ENCODE assay signal across 18 cellular contexts in genomic region chr10:68781613-68782574, GRCh38. TPM values are rescaled to one million over a fixed set of nuclear protein-coding genes. Genes with fewer than 3 reads are reported as not detected.
DNase-seq lines count a peak whose midpoint lies in the region; ATAC-seq and TF ChIP-seq lines count a peak whose summit lies in the region.
"Had no signal": no experiment of that assay in that cellular context is flagged by ENCODE, and none has a peak within 500 bp of the region (broad histone marks: within the 10 kb centered on the region; RNA-seq: fewer than 3 reads in every experiment).

No MANE protein-coding gene starts in this region.

- ATAC-seq in HG03432 (IDR thresholded peaks at IDR 0.05; ENCODE audit: unreplicated experiment) = no peak

- no peak for TF ChIP-seq CTCF in osteocyte (IDR thresholded peaks at IDR 0.05)

- CTCF ChIA-PET in activated naive CD4-positive, alpha-beta T cell treated with anti-CD3 and anti-CD28 coated beads, Interleukin-2, amount 10 ng/mL, durations not matched to agents 7 days and 5 days (lab: Charles Lee) = no interaction called here

- no peaks in the 10 kb centered on the region for H3K27me3 Mint-ChIP-seq in activated naive CD4-positive, alpha-beta T cell treated with anti-CD3 and anti-CD28 coated beads, Interleukin-2, amount 10 ng/mL, durations not matched to agents 7 days and 5 days
- no peaks in the 10 kb centered on the region for H3K27me3 Mint-ChIP-seq in osteocyte (ENCODE audit: unreplicated experiment)
- H3K27me3 Mint-ChIP-seq: activated CD4-positive, alpha-beta T cell treated with anti-CD3 and anti-CD28 coated beads, Interleukin-2, amount 10 ng/mL, durations not matched to agents 7 days and 5 days had no signal

- H3K4me3 Mint-ChIP-seq in activated naive CD4-positive, alpha-beta T cell treated with anti-CD3 and anti-CD28 coated beads, Interleukin-2, amount 10 ng/mL, durations not matched to agents 7 days and 5 days = no peak overlapping the region
- H3K4me3 Mint-ChIP-seq in osteocyte (ENCODE audit: unreplicated experiment) = no peak overlapping the region
- H3K4me3 Mint-ChIP-seq: activated CD4-positive, alpha-beta T cell treated with anti-CD3 and anti-CD28 coated beads, Interleukin-2, amount 10 ng/mL, durations not matched to agents 7 days and 5 days had no signal

- H3K9me3 Mint-ChIP-seq in activated naive CD4-positive, alpha-beta T cell treated with anti-CD3 and anti-CD28 coated beads, Interleukin-2, amount 10 ng/mL, durations not matched to agents 7 days and 5 days = no peaks in the 10 kb centered on the region
- H3K9me3 Mint-ChIP-seq in osteocyte (ENCODE audit: unreplicated experiment) = no peaks in the 10 kb centered on the region
- H3K9me3 Mint-ChIP-seq: activated CD4-positive, alpha-beta T cell treated with anti-CD3 and anti-CD28 coated beads, Interleukin-2, amount 10 ng/mL, durations not matched to agents 7 days and 5 days had no signal

- H3K4me1 Mint-ChIP-seq in activated naive CD4-positive, alpha-beta T cell treated with anti-CD3 and anti-CD28 coated beads, Interleukin-2, amount 10 ng/mL, durations not matched to agents 7 days and 5 days = no peaks in the 10 kb centered on the region
- no peaks in the 10 kb centered on the region for H3K4me1 Mint-ChIP-seq in osteocyte (ENCODE audit: unreplicated experiment)
- H3K4me1 Mint-ChIP-seq: activated CD4-positive, alpha-beta T cell treated with anti-CD3 and anti-CD28 coated beads, Interleukin-2, amount 10 ng/mL, durations not matched to agents 7 days and 5 days had no signal

- peaks cover 54% of the 10 kb centered on the region for H3K36me3 Mint-ChIP-seq in activated naive CD4-positive, alpha-beta T cell treated with anti-CD3 and anti-CD28 coated beads, Interleukin-2, amount 10 ng/mL, durations not matched to agents 7 days and 5 days
- H3K36me3 Mint-ChIP-seq in osteocyte (ENCODE audit: unreplicated experiment) = peaks cover 60% of the 10 kb centered on the region

- peak overlapping the region; percentile 46 for H3K27ac Mint-ChIP-seq in activated naive CD4-positive, alpha-beta T cell treated with anti-CD3 and anti-CD28 coated beads, Interleukin-2, amount 10 ng/mL, durations not matched to agents 7 days and 5 days
- H3K27ac Mint-ChIP-seq in osteocyte (ENCODE audit: unreplicated experiment) = no peak overlapping the region
- H3K27ac Mint-ChIP-seq: activated CD4-positive, alpha-beta T cell treated with anti-CD3 and anti-CD28 coated beads, Interleukin-2, amount 10 ng/mL, durations not matched to agents 7 days and 5 days had no signal

- DNase-seq in activated naive CD4-positive, alpha-beta T cell treated with anti-CD3 and anti-CD28 coated beads, Interleukin-2, amount 10 ng/mL, durations not matched to agents 7 days and 5 days = no peak
- DNase-seq in activated naive CD4-positive, alpha-beta T cell (lab: John Stamatoyannopoulos, UW) = no peak
- peak; percentile 42 for DNase-seq in NAMALWA (ENCODE audit: low spot score)
- peak; percentile 4 for DNase-seq in foreskin melanocyte
- peak; percentile 30 for DNase-seq in osteocyte (ENCODE audit: extremely low spot score, unreplicated experiment)
- DNase-seq in NCI-H2171 (lab: John Stamatoyannopoulos, UW) = no peak
- no peak for DNase-seq in NCI-H1417 (lab: John Stamatoyannopoulos, UW)
- DNase-seq: activated CD4-positive, alpha-beta T cell treated with anti-CD3 and anti-CD28 coated beads, Interleukin-2, amount 10 ng/mL, durations not matched to agents 7 days and 5 days; activated CD8-positive, alpha-beta memory T cell treated with anti-CD3 and anti-CD28 coated beads, Interleukin-2, amount 50 U/mL, for 48 hours; C1 segment of cervical spinal cord; effector CD8-positive, alpha-beta T cell; NCI-H2081; NCI-H510A; NK-92 treated with Interleukin-12 subunit alpha and Interleukin-12 subunit beta, amount 100 ng/mL, for 24 hours; psoas muscle; spleen; stimulated activated CD4-positive, alpha-beta T cell treated with anti-CD3 and anti-CD28 coated beads, Interleukin-4, amount 100 ng/mL, for 4 hours had no signal

RNA-seq across cellular contexts. Expression of gene STOX1, which starts 45.4 kb away (rescaled TPM):
- total RNA-seq in osteocyte = 1.3 and 1.6 TPM in 2 replicates

Comparison
In these comparisons a context has a peak if more than half of its experiments do, and no peak if none do; other contexts are left out.
1. DNase-seq: peak in NAMALWA (single experiment), foreskin melanocyte (single experiment) and osteocyte (single experiment); none in activated naive CD4-positive, alpha-beta T cell treated with anti-CD3 and anti-CD28 coated beads, Interleukin-2, amount 10 ng/mL, durations not matched to agents 7 days and 5 days (single experiment), activated naive CD4-positive, alpha-beta T cell (0 of 4), NCI-H2171 (single experiment) and NCI-H1417 (0 of 3).